Comparison of ENCODE assay signal across 19 cellular contexts in genomic region chr4:52890401-52890791, GRCh38.
"Had no signal": no experiment of that assay in that cellular context is flagged by ENCODE, and none has a peak within 500 bp of the region (broad histone marks: within the 10 kb centered on the region; RNA-seq: fewer than 3 reads in every experiment).

No MANE protein-coding gene starts in this region.

- H3K27me3 Mint-ChIP-seq: effector memory CD8-positive, alpha-beta T cell; stimulated activated naive B cell treated with anti-CD40 and anti-IgM and Interleukin-4, amounts not matched to agents 10 μg/mL and 1 μg/mL and 100 μg/mL, for 72 hours; stimulated activated naive CD8-positive, alpha-beta T cell treated with anti-CD3 and anti-CD28 coated beads, Interleukin-15, amount 100 ng/mL, for 72 hours had no signal

- H2AFZ ChIP-seq: parathyroid adenoma had no signal

- H3K4me3 ChIP-seq: esophagus squamous epithelium, lung, prostate gland, right lobe of liver, testis, transverse colon had no signal

- H3K27ac Mint-ChIP-seq: effector memory CD8-positive, alpha-beta T cell; nephron progenitor cell; stimulated activated naive B cell treated with anti-CD40 and anti-IgM and Interleukin-4, amounts not matched to agents 10 μg/mL and 1 μg/mL and 100 μg/mL, for 72 hours had no signal

- H3K9me3 ChIP-seq: esophagus squamous epithelium, prostate gland, right lobe of liver, testis, transverse colon had no signal

- H3K27ac ChIP-seq: esophagus squamous epithelium, foreskin keratinocyte, parathyroid adenoma, prostate gland, right lobe of liver, testis, transverse colon had no signal

- H3K4me1 Mint-ChIP-seq: stimulated activated naive B cell treated with anti-CD40 and anti-IgM and Interleukin-4, amounts not matched to agents 10 μg/mL and 1 μg/mL and 100 μg/mL, for 72 hours had no signal

- H3K9me3 Mint-ChIP-seq: effector memory CD8-positive, alpha-beta T cell had no signal

- H3K27me3 ChIP-seq: esophagus squamous epithelium, foreskin keratinocyte, right lobe of liver, testis, transverse colon had no signal

- H3K9ac ChIP-seq: parathyroid adenoma had no signal

- DNase-seq: effector memory CD8-positive, alpha-beta T cell; esophagus squamous epithelium; kidney; left cardiac atrium; left ventricle myocardium superior; mesenchymal stem cell; midbrain; nephron progenitor cell; retina; right lobe of liver; stimulated activated CD4-positive, alpha-beta T cell treated with anti-CD3 and anti-CD28 coated beads, Interleukin-4, amount 100 ng/mL, for 24 hours; stimulated activated naive B cell treated with anti-CD40 and anti-IgM and Interleukin-4, amounts not matched to agents 10 μg/mL and 1 μg/mL and 100 μg/mL, for 72 hours; testis; transverse colon had no signal

- H3K4me3 Mint-ChIP-seq: effector memory CD8-positive, alpha-beta T cell; nephron progenitor cell; stimulated activated naive B cell treated with anti-CD40 and anti-IgM and Interleukin-4, amounts not matched to agents 10 μg/mL and 1 μg/mL and 100 μg/mL, for 72 hours; stimulated activated naive CD8-positive, alpha-beta T cell treated with anti-CD3 and anti-CD28 coated beads, Interleukin-15, amount 100 ng/mL, for 72 hours had no signal

- H3K4me1 ChIP-seq: foreskin keratinocyte, parathyroid adenoma, prostate gland, right lobe of liver, testis, transverse colon had no signal

- ATAC-seq: effector memory CD8-positive, alpha-beta T cell; left cardiac atrium; left ventricle myocardium superior; right lobe of liver; stimulated activated naive B cell treated with anti-CD40 and anti-IgM and Interleukin-4, amounts not matched to agents 10 μg/mL and 1 μg/mL and 100 μg/mL, for 72 hours had no signal

- H3K36me3 ChIP-seq: esophagus squamous epithelium, prostate gland, right lobe of liver, transverse colon had no signal
